Comparison of ENCODE assay signal across 13 cellular contexts in genomic region chr14:69878251-69878650, GRCh38. TPM values are rescaled to one million over a fixed set of nuclear protein-coding genes. Genes with fewer than 3 reads are reported as not detected.
DNase-seq lines count a peak whose midpoint lies in the region; ATAC-seq and TF ChIP-seq lines count a peak whose summit lies in the region.
"Had no signal": no experiment of that assay in that cellular context is flagged by ENCODE, and none has a peak within 500 bp of the region (broad histone marks: within the 10 kb centered on the region; RNA-seq: fewer than 3 reads in every experiment).

No MANE protein-coding gene starts in this region.

- H4K5ac ChIP-seq in IMR-90 (ENCODE audit: low read depth, low read length): no peak overlapping the region

- no peaks in the 10 kb centered on the region for H3K9me3 Mint-ChIP-seq in neural crest cell
- no peaks in the 10 kb centered on the region for H3K9me3 Mint-ChIP-seq in stimulated activated effector memory CD8-positive, alpha-beta T cell treated with anti-CD3 and anti-CD28 coated beads, Interleukin-12 subunit alpha, Interleukin-12 subunit beta, amount 100 ng/mL, for 72 hours
- H3K9me3 Mint-ChIP-seq: HFFc6 had no signal

- peak overlapping the region; percentile 89 for H3K4me3 Mint-ChIP-seq in neural crest cell
- no peak overlapping the region for H3K4me3 Mint-ChIP-seq in stimulated activated effector memory CD8-positive, alpha-beta T cell treated with anti-CD3 and anti-CD28 coated beads, Interleukin-12 subunit alpha, Interleukin-12 subunit beta, amount 100 ng/mL, for 72 hours
- H3K4me3 Mint-ChIP-seq: CD8-positive, alpha-beta T cell; HFFc6 had no signal

- no peak overlapping the region for H2BK15ac ChIP-seq in IMR-90 (ENCODE audit: low read depth, low read length)

- H3K36me3 ChIP-seq in ES-I3 (ENCODE audit: insufficient read depth, low read length) (no peaks in the 10 kb centered on the region), IMR-90 (ENCODE audit: control insufficient read depth, insufficient read depth, low read length) (no peaks in the 10 kb centered on the region)

- H2BK5ac ChIP-seq in IMR-90 (ENCODE audit: low read depth, low read length, poor library complexity, severe bottlenecking): no peak overlapping the region

- POLR2A ChIA-PET in IMR-90 (lab: Charles Lee; ENCODE audit: unreplicated experiment): interaction anchor here (0.6 kb wide), 1 partner anchor 53 kb away, joined by 4 read pairs; no protein-coding TSS in a partner anchor

- no peak overlapping the region for H3K14ac ChIP-seq in IMR-90 (replicated peaks; ENCODE audit: low read depth, low read length)

- H3K4ac ChIP-seq in IMR-90 (ENCODE audit: low read depth, low read length): no peak overlapping the region

- H3K4me1 ChIP-seq in ES-I3 (ENCODE audit: insufficient read depth, low read length): no peaks in the 10 kb centered on the region
- peaks cover 7% of the 10 kb centered on the region for H3K4me1 ChIP-seq in IMR-90 (ENCODE audit: control insufficient read depth, insufficient read depth, low read length)

- peak overlapping the region; percentile 14 for H2AFZ ChIP-seq in IMR-90 (replicated peaks; ENCODE audit: low read length, poor library complexity)

- H4K8ac ChIP-seq in IMR-90 (ENCODE audit: low read depth in 2 of 2, low read length in 2 of 2): 0 out of 4 replicates have a peak overlapping the region, but pooled peaks of 1 of the 2 experiments have one; percentile 33

- CTCF ChIA-PET in IMR-90 (lab: Yijun Ruan, JAX): interaction anchor here (0.9 to 2.0 kb wide), 10 partner anchors 8 to 149 kb away, joined by 3 to 11 read pairs (median 5); no protein-coding TSS in a partner anchor

- no peak overlapping the region for H3K56ac ChIP-seq in IMR-90 (ENCODE audit: extremely low read depth, insufficient read depth, low read length)

- H3K27ac ChIP-seq in IMR-90 (ENCODE audit: insufficient read depth, low read length): no peak overlapping the region
- H3K27ac ChIP-seq: HL-60 had no signal

- WGBS in IMR-90 (ENCODE audit: extremely low coverage in 2 of 2, insufficient read length in 1 of 2), 2 experiments: no CpG with 5 or more reads among the region's 9 CpGs

- no TSS peak for BruUV-seq in IMR-90 (replicated peaks; lab: Mats Ljungman, UMichigan)

- no peak overlapping the region for H2BK20ac ChIP-seq in IMR-90 (ENCODE audit: low read depth, low read length)

- no peak overlapping the region for H2AK9ac ChIP-seq in IMR-90 (replicated peaks; ENCODE audit: low read depth, low read length, poor library complexity)

- 0 out of 2 replicates have a peak, but pooled peaks cover 2% of the 10 kb centered on the region for H3K27me3 ChIP-seq in IMR-90 (ENCODE audit: control insufficient read depth, insufficient read depth, low read length)

- H2AK5ac ChIP-seq in IMR-90 (ENCODE audit: low read depth, low read length): 0 out of 2 replicates have a peak overlapping the region, but pooled peaks have one; percentile 20

- H3K27me3 Mint-ChIP-seq in neural crest cell (ENCODE audit: low read depth): no peaks in the 10 kb centered on the region

- no peaks in the 10 kb centered on the region for H3K9me3 ChIP-seq in ES-I3 (ENCODE audit: control insufficient read depth, insufficient read depth, low read length)
- H3K9me3 ChIP-seq in IMR-90 (ENCODE audit: control insufficient read depth, insufficient read depth, low read length): no peaks in the 10 kb centered on the region

- no peaks in the 10 kb centered on the region for H3K9me1 ChIP-seq in IMR-90 (ENCODE audit: insufficient read depth, low read length)

- H3K79me1 ChIP-seq in IMR-90 (ENCODE audit: low read depth in 1 of 2, low read length in 2 of 2): peaks cover 0 to 2% of the 10 kb centered on the region in 2 experiments; a peak in 2 of 4 replicates

- H3K4me1 Mint-ChIP-seq in neural crest cell: peaks cover 50% of the 10 kb centered on the region
- H3K4me1 Mint-ChIP-seq in stimulated activated effector memory CD8-positive, alpha-beta T cell treated with anti-CD3 and anti-CD28 coated beads, Interleukin-12 subunit alpha, Interleukin-12 subunit beta, amount 100 ng/mL, for 72 hours: peaks cover 7% of the 10 kb centered on the region
- H3K4me1 Mint-ChIP-seq: CD14-positive monocyte had no signal

- peaks cover 12% of the 10 kb centered on the region for H3K36me3 Mint-ChIP-seq in neural crest cell (ENCODE audit: low read depth)
- H3K36me3 Mint-ChIP-seq in stimulated activated effector memory CD8-positive, alpha-beta T cell treated with anti-CD3 and anti-CD28 coated beads, Interleukin-12 subunit alpha, Interleukin-12 subunit beta, amount 100 ng/mL, for 72 hours: no peaks in the 10 kb centered on the region
- H3K36me3 Mint-ChIP-seq: CD14-positive monocyte; CD8-positive, alpha-beta T cell had no signal

- H3K4me3 ChIP-seq in IMR-90 (ENCODE audit: insufficient read depth, low read depth, low read length): no peak overlapping the region

- no peak for TF ChIP-seq RAD21 in IMR-90 (IDR thresholded peaks at IDR 0.05; ENCODE audit: low read length)

- no peak overlapping the region for H3K27ac Mint-ChIP-seq in neural crest cell (ENCODE audit: unreplicated experiment)
- H3K27ac Mint-ChIP-seq in stimulated activated effector memory CD8-positive, alpha-beta T cell treated with anti-CD3 and anti-CD28 coated beads, Interleukin-12 subunit alpha, Interleukin-12 subunit beta, amount 100 ng/mL, for 72 hours: no peak overlapping the region
- H3K27ac Mint-ChIP-seq: CD14-positive monocyte; CD8-positive, alpha-beta T cell; HFFc6 had no signal

- H4K91ac ChIP-seq in IMR-90 (ENCODE audit: insufficient read depth, low read depth, low read length): no peak overlapping the region

- H3K9ac ChIP-seq in ES-I3 (ENCODE audit: low read depth, low read length) (peak overlapping the region; percentile 28; the same call in 1 of the 2 replicates), IMR-90 (ENCODE audit: low read depth, low read length) (no peak overlapping the region)

- H3K18ac ChIP-seq in IMR-90 (ENCODE audit: low read depth, low read length): no peak overlapping the region

- H2BK120ac ChIP-seq in IMR-90 (ENCODE audit: low read depth, low read length): no peak overlapping the region

- DNase-seq in IMR-90 (no peak), neural crest cell (ENCODE audit: low read depth, low spot score) (no peak)
- no peak for DNase-seq in stimulated activated effector memory CD8-positive, alpha-beta T cell treated with anti-CD3 and anti-CD28 coated beads, Interleukin-12 subunit alpha, Interleukin-12 subunit beta, amount 100 ng/mL, for 72 hours (ENCODE audit: low spot score in 2 of 2)
- DNase-seq in stimulated activated CD4-positive, alpha-beta T cell treated with anti-CD3 and anti-CD28 coated beads, Interleukin-2, amount 100 ng/mL, for 48 hours: no peak
- no peak for DNase-seq in stimulated activated naive CD4-positive, alpha-beta T cell (lab: John Stamatoyannopoulos, UW)
- DNase-seq: CD8-positive, alpha-beta T cell; GDM1; HFFc6 had no signal

- intact Hi-C loops in IMR-90 (cut with micrococcal nuclease): no loop called here

- H3K23ac ChIP-seq in IMR-90 (ENCODE audit: low read depth, low read length): no peak overlapping the region

- ATAC-seq in IMR-90 (ENCODE audit: low read depth) (no peak), HG02610 (IDR thresholded peaks at IDR 0.05; ENCODE audit: unreplicated experiment) (no peak)
- peak; percentile 25 for ATAC-seq in stimulated activated effector memory CD8-positive, alpha-beta T cell treated with anti-CD3 and anti-CD28 coated beads, Interleukin-12 subunit alpha, Interleukin-12 subunit beta, amount 100 ng/mL, for 72 hours
- ATAC-seq: CD8-positive, alpha-beta T cell had no signal

- TF ChIP-seq CTCF in IMR-90 (conservative IDR thresholded peaks at IDR 0.05; ENCODE audit: low read depth, low read length) (no peak), neural crest cell (conservative IDR thresholded peaks at IDR 0.05) (no peak)

- no peaks in the 10 kb centered on the region for H4K20me1 ChIP-seq in IMR-90 (ENCODE audit: insufficient read depth, low read length)

- in situ Hi-C loops in IMR-90 (cut with MboI; ENCODE audit: low sequenced_read_pairs): no loop called here

- TF ChIP-seq POLR2A in IMR-90 (IDR thresholded peaks at IDR 0.05; ENCODE audit: low read depth, low read length): no peak

- dilution Hi-C loops in IMR-90 (cut with HindIII; ENCODE audit: low sequenced_read_pairs, unreplicated experiment): no loop called here

- no peak overlapping the region for H3K4me2 ChIP-seq in IMR-90 (ENCODE audit: low read depth, low read length)

TF ChIP-seq in IMR-90, 13 proteins besides CTCF, POLR2A, EP300 and RAD21 (continues in another document):
- no peak for TF ChIP-seq MXI1 (IDR thresholded peaks at IDR 0.05; ENCODE audit: borderline replicate concordance, low read depth, low read length)
- no peak for TF ChIP-seq RFX5 (IDR thresholded peaks at IDR 0.05; ENCODE audit: low read depth, low read length)
- no peak for TF ChIP-seq MAZ (IDR thresholded peaks at IDR 0.05; ENCODE audit: borderline replicate concordance, low read depth, low read length)
- no peak for TF ChIP-seq NFE2L2 (IDR thresholded peaks at IDR 0.05; ENCODE audit: low read depth, low read length)
- no peak for TF ChIP-seq USF2 (IDR thresholded peaks at IDR 0.05; ENCODE audit: low read depth, low read length)
- no peak for TF ChIP-seq RCOR1 (IDR thresholded peaks at IDR 0.05; ENCODE audit: insufficient replicate concordance, low read length)
- no peak for TF ChIP-seq SMC3 (IDR thresholded peaks at IDR 0.05; ENCODE audit: low read depth, low read length)
- no peak for TF ChIP-seq CEBPB (IDR thresholded peaks at IDR 0.05; ENCODE audit: low read depth, low read length)
- TF ChIP-seq MAFK (IDR thresholded peaks at IDR 0.05; ENCODE audit: low read depth, low read length): no peak

RNA-seq across cellular contexts. Expression of gene SMOC1, which starts 1.0 kb away (rescaled TPM):
- total RNA-seq in IMR-90 (2012; rRNA removed): 0.90 and 1.1 TPM in 2 replicates
- polyA plus RNA-seq in IMR-90 (2012; rRNA removed): 3.2 and 4.1 TPM in 2 replicates
- 7.7 and 8.9 TPM in 2 replicates for polyA plus RNA-seq in IMR-90 (2012; cell fraction: cytosol; rRNA removed)
- 4.5 and 4.7 TPM in 2 replicates for polyA plus RNA-seq in IMR-90 (2012; cell fraction: nucleus; rRNA removed; ENCODE audit: low replicate concordance)
- 189 and 203 TPM in 2 replicates for total RNA-seq in neural crest cell
- total RNA-seq: CD8-positive, alpha-beta T cell; HFFc6 had no signal
- polyA plus RNA-seq: BJ, CD14-positive monocyte had no signal

Comparison
In these comparisons a context has a peak if more than half of its experiments do, and no peak if none do; other contexts are left out.
1. RNA of gene SMOC1, which starts 1.0 kb away (total RNA-seq): 189 to 203 TPM in neural crest cell; 0.90 to 1.1 TPM in IMR-90; every median in the first group is over 10 times any median in the second.